ENCODE assay signal across 8 cellular contexts in genomic region chr9:92140074-92140753, GRCh38. TPM values are rescaled to one million over a fixed set of nuclear protein-coding genes. Genes with fewer than 3 reads are reported as not detected.
DNase-seq lines count a peak whose midpoint lies in the region; ATAC-seq and TF ChIP-seq lines count a peak whose summit lies in the region.

No MANE protein-coding gene starts in this region.

- H3K4me1 Mint-ChIP-seq in chondrocyte (ENCODE audit: low read depth): peaks cover 38% of the 10 kb centered on the region

- H3K27ac Mint-ChIP-seq in chondrocyte (ENCODE audit: unreplicated experiment): peak overlapping the region; percentile 61

- no peaks in the 10 kb centered on the region for H3K9me3 ChIP-seq in liver (ENCODE audit: control insufficient read depth in 4 of 4, low read length in 3 of 4)

- no peaks in the 10 kb centered on the region for H3K36me3 Mint-ChIP-seq in chondrocyte (ENCODE audit: low read depth)

- DNase-seq in DMS53 treated with DMSO at 0.1 percent for 48 hours (lab: John Stamatoyannopoulos, UW; ENCODE audit: unreplicated experiment): peak; percentile 57
- DNase-seq in NCI-H226: peak; percentile 59
- DNase-seq in activated CD4-positive, alpha-beta T cell treated with anti-CD3 and anti-CD28 coated beads for 48 hours: peak; percentile 80
- no peak for DNase-seq in chondrocyte (ENCODE audit: low spot score)
- DNase-seq in stimulated activated CD4-positive, alpha-beta T cell treated with anti-CD3 and anti-CD28 coated beads, TNF-alpha, amount 100 ng/mL, for 4 hours (ENCODE audit: low read depth in 3 of 3): peak; percentile 37 to 52 (median 41)

- no peaks in the 10 kb centered on the region for H3K36me3 ChIP-seq in liver (ENCODE audit: control insufficient read depth in 4 of 4, insufficient read depth in 3 of 4, low read depth in 1 of 4, low read length in 3 of 4)

- H3K4me3 Mint-ChIP-seq in chondrocyte (ENCODE audit: unreplicated experiment): peak overlapping the region; percentile 80

- no peak overlapping the region for H3K27ac ChIP-seq in liver (ENCODE audit: low read depth in 1 of 2, low read length in 2 of 2)

- peak; percentile 73 to 84 for TF ChIP-seq RAD21 in liver (IDR thresholded peaks at IDR 0.05)

- peaks cover 4 to 20% (median 14%) of the 10 kb centered on the region in 4 donors for H3K4me1 ChIP-seq in liver (ENCODE audit: control insufficient read depth in 4 of 4, insufficient read depth in 4 of 4, low read length in 3 of 4)

- ATAC-seq in HG02642 (IDR thresholded peaks at IDR 0.05; ENCODE audit: poor library complexity, unreplicated experiment): peak; percentile 48
- no peak for ATAC-seq in GM21528 (IDR thresholded peaks at IDR 0.05; ENCODE audit: low FRiP score, unreplicated experiment)

- peak; percentile 93 for TF ChIP-seq CTCF in chondrocyte (IDR thresholded peaks at IDR 0.05)
- peak; percentile 86 for TF ChIP-seq CTCF in liver (IDR thresholded peaks at IDR 0.05; ENCODE audit: low read depth, low read length, missing input control)

- no peak overlapping the region for H3K4me3 ChIP-seq in liver (ENCODE audit: low read depth in 1 of 3, low read length in 3 of 3)

- 26% methylated on average over 16 of the region's 16 CpGs for WGBS in liver

- no peaks in the 10 kb centered on the region for H3K27me3 ChIP-seq in liver (ENCODE audit: control insufficient read depth in 4 of 4, insufficient read depth in 4 of 4, low read length in 3 of 4)

- H3K9me3 Mint-ChIP-seq in chondrocyte (ENCODE audit: low read depth): no peaks in the 10 kb centered on the region

- no peaks in the 10 kb centered on the region for H3K27me3 Mint-ChIP-seq in chondrocyte (ENCODE audit: low read depth)

- no peak overlapping the region for H3K9ac ChIP-seq in liver (ENCODE audit: low read depth in 1 of 2, low read length in 2 of 2)

TF ChIP-seq in liver, 16 proteins besides CTCF, POLR2A, EP300 and RAD21:
- TF ChIP-seq SP1 (IDR thresholded peaks at IDR 0.05): peak; percentile 60
- TF ChIP-seq NR2F2 (IDR thresholded peaks at IDR 0.05): peak; percentile 20
- TF ChIP-seq HNF4G (IDR thresholded peaks at IDR 0.05): peak; percentile 59
- no peak for TF ChIP-seq FOXA2 (IDR thresholded peaks at IDR 0.05)
- no peak for TF ChIP-seq FOXA1 (IDR thresholded peaks at IDR 0.05)
- no peak for TF ChIP-seq ZBTB33 (IDR thresholded peaks at IDR 0.05)
- TF ChIP-seq, protein P1, sequence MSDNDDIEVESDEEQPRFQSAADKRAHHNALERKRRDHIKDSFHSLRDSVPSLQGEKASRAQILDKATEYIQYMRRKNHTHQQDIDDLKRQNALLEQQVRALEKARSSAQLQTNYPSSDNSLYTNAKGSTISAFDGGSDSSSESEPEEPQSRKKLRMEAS (IDR thresholded peaks at IDR 0.05): no peak
- no peak for TF ChIP-seq REST (IDR thresholded peaks at IDR 0.05)
- peak; percentile 78 to 89 for TF ChIP-seq HNF4A (conservative IDR thresholded peaks at IDR 0.05)
- peak; percentile 25 to 60 for TF ChIP-seq RXRA (IDR thresholded peaks at IDR 0.05)
- no peak for TF ChIP-seq EGR1 (IDR thresholded peaks at IDR 0.05; ENCODE audit: low read depth in 2 of 2)

RNA-seq across cellular contexts. Expression of gene SPTLC1, which starts 25.0 kb away (rescaled TPM):
- 84.1 to 98.1 TPM (median 88.9 TPM) in 3 replicates for total RNA-seq in chondrocyte
- 10 to 100 TPM; 29.0 to 38.0 TPM for total RNA-seq in liver
- polyA plus RNA-seq in liver: 10 to 100 TPM in 1 of 2 donors, 1 to 10 TPM in 1; 9.9 to 10.5 TPM
